8 cellular contexts compared by ENCODE assay signal in genomic region chr17:75392559-75392958, GRCh38. TPM values are rescaled to one million over a fixed set of nuclear protein-coding genes. Genes with fewer than 3 reads are reported as not detected.
A peak's percentile ranks its signal among the peaks of the same experiment; 100 is the strongest.
DNase-seq lines count a peak whose midpoint lies in the region; ATAC-seq and TF ChIP-seq lines count a peak whose summit lies in the region.
"Had no signal": no experiment of that assay in that cellular context is flagged by ENCODE, and none has a peak within 500 bp of the region (broad histone marks: within the 10 kb centered on the region; RNA-seq: fewer than 3 reads in every experiment).

No MANE protein-coding gene starts in this region.

- H3K9ac ChIP-seq in H9 (ENCODE audit: extremely low read depth, insufficient read length, low read length) = peak overlapping the region; percentile 11
- H3K9ac ChIP-seq in fibroblast of lung (ENCODE audit: insufficient read depth, low read length) = no peak overlapping the region
- no peak overlapping the region for H3K9ac ChIP-seq in rectal smooth muscle tissue (ENCODE audit: low read length)

- H3K4ac ChIP-seq in H9 (ENCODE audit: low read depth, low read length) = no peak overlapping the region

- no peak overlapping the region for H3K23ac ChIP-seq in H9 (ENCODE audit: insufficient read length, low read depth, low read length)

- H2BK120ac ChIP-seq in H9 (ENCODE audit: low read depth, low read length, poor library complexity, severe bottlenecking) = no peak overlapping the region

- H3K27ac ChIP-seq in H9 (ENCODE audit: insufficient read length, low read depth, low read length) (no peak overlapping the region), fibroblast of lung (ENCODE audit: insufficient read depth, low read length) (peak overlapping the region; percentile 36), rectal smooth muscle tissue (ENCODE audit: low read depth, low read length) (peak overlapping the region; percentile 90), foreskin keratinocyte (no peak overlapping the region)

- H2AFZ ChIP-seq in H9 (ENCODE audit: low read length) (no peak overlapping the region), fibroblast of lung (ENCODE audit: low read length) (no peak overlapping the region)

- H3K4me2 ChIP-seq in H9 (ENCODE audit: insufficient read depth, insufficient read length, low read length) = no peak overlapping the region
- peak overlapping the region; percentile 92 for H3K4me2 ChIP-seq in fibroblast of lung (ENCODE audit: extremely low read depth, insufficient read depth, low read length)

- ATAC-seq in HG02763 (IDR thresholded peaks at IDR 0.05; ENCODE audit: unreplicated experiment) = no peak
- ATAC-seq in foreskin keratinocyte = no peak

- WGBS in H9 (ENCODE audit: extremely low coverage, insufficient read length, low lambda C conversion rate) = no CpG with 5 or more reads among the region's 3 CpGs

- H3K56ac ChIP-seq in H9 (ENCODE audit: insufficient read length, low read depth, low read length) = no peak overlapping the region

- peaks cover 14% of the 10 kb centered on the region for H3K23me2 ChIP-seq in H9 (ENCODE audit: insufficient read length, low read depth, low read length, poor library complexity, severe bottlenecking)

- TF ChIP-seq CTCF in H9 (conservative IDR thresholded peaks at IDR 0.05) = no peak
- TF ChIP-seq CTCF in WI38 (IDR thresholded peaks at IDR 0.05; ENCODE audit: low read depth, low read length) = no peak
- TF ChIP-seq CTCF in fibroblast of lung (conservative IDR thresholded peaks at IDR 0.05 in 1 of 2, IDR thresholded peaks at IDR 0.05 in 1 of 2; ENCODE audit: low read depth in 1 of 2, low read length in 2 of 2) = no peak
- TF ChIP-seq CTCF in foreskin keratinocyte (conservative IDR thresholded peaks at IDR 0.05) = no peak

- H4K20me1 ChIP-seq in H9 (ENCODE audit: control insufficient read depth, insufficient read depth, insufficient read length) (no peaks in the 10 kb centered on the region), fibroblast of lung (ENCODE audit: control insufficient read depth, extremely low read depth, insufficient read depth, low read length) (no peaks in the 10 kb centered on the region)

- H4K8ac ChIP-seq in H9 (replicated peaks; ENCODE audit: insufficient read length, low read depth, low read length) = no peak overlapping the region

- H3K4me1 Mint-ChIP-seq in H9 = peaks cover 32 to 38% of the 10 kb centered on the region in 2 experiments

- H3K27ac Mint-ChIP-seq in H9 = peak overlapping the region in 1 of 3 experiments; percentile 36; a peak in 1 of 7 replicates

- H3K36me3 Mint-ChIP-seq in H9 (ENCODE audit: insufficient read depth in 1 of 3, low read depth in 3 of 3) = peaks cover 4 to 16% (median 15%) of the 10 kb centered on the region in 3 experiments; a peak in 6 of 7 replicates

- peaks cover 28% of the 10 kb centered on the region; the same call in 1 of the 2 replicates for H3K79me2 ChIP-seq in H9 (ENCODE audit: insufficient read depth, low read length)
- peaks cover 90% of the 10 kb centered on the region for H3K79me2 ChIP-seq in fibroblast of lung (ENCODE audit: control insufficient read depth, insufficient read depth, low read length)

- H3K4me3 ChIP-seq in WI38 (ENCODE audit: low read depth, low read length) (peak overlapping the region; percentile 87), fibroblast of lung (replicated peaks in 1 of 4; ENCODE audit: control extremely low read depth in 1 of 4, insufficient read depth in 1 of 4, low read depth in 3 of 4, low read length in 4 of 4) (peak overlapping the region; percentile 69 to 94 (median 80)), rectal smooth muscle tissue (ENCODE audit: low read length) (no peak overlapping the region)

- H3K4me1 ChIP-seq in H9 (ENCODE audit: insufficient read depth, low read length) (no peaks in the 10 kb centered on the region), fibroblast of lung (ENCODE audit: control insufficient read depth, extremely low read depth, insufficient read depth, low read length) (peaks cover 2% of the 10 kb centered on the region), rectal smooth muscle tissue (ENCODE audit: control insufficient read depth, insufficient read depth, low read length) (peaks cover 19% of the 10 kb centered on the region), foreskin keratinocyte (peaks cover 20% of the 10 kb centered on the region)

- no peak overlapping the region for H3K14ac ChIP-seq in H9 (ENCODE audit: insufficient read depth, low read length)

- H3K27me3 Mint-ChIP-seq in H9 (ENCODE audit: low read depth) = no peaks in the 10 kb centered on the region

- peak overlapping the region; percentile 87 to 94 for H3K4me3 Mint-ChIP-seq in H9

- H4K91ac ChIP-seq in H9 (ENCODE audit: insufficient read length, low read depth, low read length) = no peak overlapping the region

- DNase-seq in H9 (no peak), fibroblast of lung (ENCODE audit: low read depth in 2 of 2) (no peak), cortex of kidney (lab: John Stamatoyannopoulos, UW) (no peak), foreskin keratinocyte (no peak)
- DNase-seq: activated effector memory CD4-positive, alpha-beta T cell treated with anti-CD3 and anti-CD28 coated beads, Interleukin-2, amount 50 U/mL, for 16 hours had no signal

- no peaks in the 10 kb centered on the region for H3K9me3 ChIP-seq in H9 (ENCODE audit: control insufficient read depth, low read depth, low read length)
- H3K9me3 ChIP-seq in fibroblast of lung (ENCODE audit: control insufficient read depth, insufficient read depth, low read depth, low read length) = no peaks in the 10 kb centered on the region

- no peak overlapping the region for H4K5ac ChIP-seq in H9 (ENCODE audit: insufficient read length, low read depth, low read length)

- H3T11ph ChIP-seq in H9 (ENCODE audit: low read length) = no peak overlapping the region

- no peak overlapping the region for H2AK5ac ChIP-seq in H9 (ENCODE audit: insufficient read length, low read length)

- H2BK20ac ChIP-seq in H9 (ENCODE audit: low read depth, low read length, poor library complexity, severe bottlenecking) = no peak overlapping the region

- no peak overlapping the region for H2BK5ac ChIP-seq in H9 (ENCODE audit: insufficient read length, low read length)

- no peak overlapping the region for H2BK15ac ChIP-seq in H9 (ENCODE audit: low read depth, low read length)

- no peaks in the 10 kb centered on the region for H3K27me3 ChIP-seq in H9 (ENCODE audit: insufficient read depth, low read length)
- H3K27me3 ChIP-seq in fibroblast of lung (ENCODE audit: control insufficient read depth, insufficient read depth, low read length) = no peaks in the 10 kb centered on the region
- H3K27me3 ChIP-seq in rectal smooth muscle tissue (ENCODE audit: control insufficient read depth, insufficient read depth, low read length) = no peaks in the 10 kb centered on the region
- H3K27me3 ChIP-seq in foreskin keratinocyte = no peaks in the 10 kb centered on the region

- no peak overlapping the region for H2BK12ac ChIP-seq in H9 (ENCODE audit: insufficient read length, low read depth, low read length)

- H3K36me3 ChIP-seq in fibroblast of lung (ENCODE audit: control insufficient read depth, insufficient read depth, low read length) = no peaks in the 10 kb centered on the region
- H3K36me3 ChIP-seq in rectal smooth muscle tissue (ENCODE audit: control insufficient read depth, insufficient read depth, low read length) = peaks cover 2% of the 10 kb centered on the region

- H3K18ac ChIP-seq in H9 (ENCODE audit: insufficient read length, low read depth, low read length) = no peak overlapping the region

- H3K79me1 ChIP-seq in H9 (ENCODE audit: insufficient read depth, low read depth, low read length, poor library complexity, severe bottlenecking) = peaks cover 2% of the 10 kb centered on the region

- no peaks in the 10 kb centered on the region; a peak in 1 of 5 replicates for H3K9me3 Mint-ChIP-seq in H9

RNA-seq across cellular contexts. Expression of gene GRB2, which starts 12.9 kb away (rescaled TPM):
- 87.7 and 91.7 TPM in 2 replicates for total RNA-seq in H9 (2021)
- total RNA-seq in fibroblast of lung = 56.0 and 68.9 TPM in 2 replicates
- 69.7 and 79.8 TPM in 2 replicates for polyA plus RNA-seq in fibroblast of lung
- 67.0 and 75.7 TPM in 2 replicates for polyA plus RNA-seq in fibroblast of lung (2012)
- 81.9 and 86.8 TPM in 2 replicates for polyA minus RNA-seq in fibroblast of lung (ENCODE audit: low replicate concordance)
- 53.4 and 53.7 TPM in 2 replicates for total RNA-seq in foreskin keratinocyte
- polyA plus RNA-seq in foreskin keratinocyte = 43.6 and 51.1 TPM in 2 replicates

Comparison
In these comparisons a context has a peak if more than half of its experiments do, and no peak if none do; other contexts are left out.
1. H3K27ac ChIP-seq: peak in fibroblast of lung (single experiment) and rectal smooth muscle tissue (single experiment); none in H9 (single experiment) and foreskin keratinocyte (single experiment).